22 cellular contexts compared by ENCODE assay signal in genomic region chr12:19450362-19450761, GRCh38. TPM values are rescaled to one million over a fixed set of nuclear protein-coding genes. Genes with fewer than 3 reads are reported as not detected.
DNase-seq lines count a peak whose midpoint lies in the region; ATAC-seq, FAIRE-seq and TF ChIP-seq lines count a peak whose summit lies in the region.
"Had no signal": no experiment of that assay in that cellular context is flagged by ENCODE, and none has a peak within 500 bp of the region (broad histone marks: within the 10 kb centered on the region; RNA-seq: fewer than 3 reads in every experiment).

No MANE protein-coding gene starts in this region.

- POLR2A ChIA-PET in activated CD8-positive, alpha-beta T cell treated with anti-CD3 and anti-CD28 coated beads for 36 hours (lab: Charles Lee), result no interaction called here
- POLR2A ChIA-PET in activated CD8-positive, alpha-beta T cell treated with anti-CD3 and anti-CD28 coated beads, Interleukin-2, amount 10 ng/mL, durations not matched to agents 7 days and 5 days (lab: Charles Lee), result no interaction called here

- no peak overlapping the region for H4K8ac ChIP-seq in trophoblast cell (ENCODE audit: low read depth, low read length)

- no peak overlapping the region for H3K14ac ChIP-seq in trophoblast cell (ENCODE audit: low read length)

- no peak for FAIRE-seq in kidney (lab: Jason Lieb, UNC)
- FAIRE-seq: A204.1, GM12892, RCC 7860, TTC549 had no signal

- in situ Hi-C loops in brain microvascular endothelial cell (cut with HindIII; ENCODE audit: low pct_ligation_motif_present, low sequenced_read_pairs), result no loop called here

- no peak overlapping the region for H2AFZ ChIP-seq in trophoblast cell (ENCODE audit: insufficient read depth, low read length, poor library complexity)

- H2AK5ac ChIP-seq in trophoblast cell (ENCODE audit: low read length), result no peak overlapping the region

- no peak overlapping the region for H2BK5ac ChIP-seq in trophoblast cell (ENCODE audit: low read depth, low read length, poor library complexity)

- H3K18ac ChIP-seq in trophoblast cell (ENCODE audit: low read length), result no peak overlapping the region

- ATAC-seq in activated CD8-positive, alpha-beta T cell treated with anti-CD3 and anti-CD28 coated beads for 36 hours, result peak; percentile 37
- no peak for ATAC-seq in activated CD8-positive, alpha-beta T cell treated with anti-CD3 and anti-CD28 coated beads, Interleukin-2, amount 10 ng/mL, durations not matched to agents 7 days and 5 days
- ATAC-seq: esophagus mucosa had no signal

- no peak overlapping the region for H4K12ac ChIP-seq in trophoblast cell (ENCODE audit: low read depth, low read length)

- no peak for TF ChIP-seq CTCF in activated CD8-positive, alpha-beta T cell treated with anti-CD3 and anti-CD28 coated beads for 36 hours (IDR thresholded peaks at IDR 0.05)
- TF ChIP-seq CTCF in brain microvascular endothelial cell (IDR thresholded peaks at IDR 0.05; ENCODE audit: low read depth, low read length, missing control alignments) (no peak), kidney (IDR thresholded peaks at IDR 0.05; ENCODE audit: borderline replicate concordance, extremely low read depth, insufficient read depth) (no peak)

- no peaks in the 10 kb centered on the region for H3K9me3 Mint-ChIP-seq in activated CD8-positive, alpha-beta T cell treated with anti-CD3 and anti-CD28 coated beads for 36 hours
- no peaks in the 10 kb centered on the region for H3K9me3 Mint-ChIP-seq in activated CD8-positive, alpha-beta T cell treated with anti-CD3 and anti-CD28 coated beads, Interleukin-2, amount 10 ng/mL, durations not matched to agents 7 days and 5 days (ENCODE audit: insufficient read depth)

- H3K27me3 Mint-ChIP-seq in activated CD8-positive, alpha-beta T cell treated with anti-CD3 and anti-CD28 coated beads for 36 hours, result no peaks in the 10 kb centered on the region
- H3K27me3 Mint-ChIP-seq in activated CD8-positive, alpha-beta T cell treated with anti-CD3 and anti-CD28 coated beads, Interleukin-2, amount 10 ng/mL, durations not matched to agents 7 days and 5 days (ENCODE audit: low read depth), result no peaks in the 10 kb centered on the region

- H3K79me1 ChIP-seq in trophoblast cell (ENCODE audit: low read length), result no peaks in the 10 kb centered on the region

- H4K91ac ChIP-seq in trophoblast cell (ENCODE audit: low read depth, low read length), result no peak overlapping the region

- H3K4me1 Mint-ChIP-seq in activated CD8-positive, alpha-beta T cell treated with anti-CD3 and anti-CD28 coated beads for 36 hours (ENCODE audit: low read depth), result peaks cover 74% of the 10 kb centered on the region
- H3K4me1 Mint-ChIP-seq in activated CD8-positive, alpha-beta T cell treated with anti-CD3 and anti-CD28 coated beads, Interleukin-2, amount 10 ng/mL, durations not matched to agents 7 days and 5 days (ENCODE audit: low read depth), result peaks cover 61% of the 10 kb centered on the region

- no peaks in the 10 kb centered on the region for H3K27me3 ChIP-seq in brain microvascular endothelial cell (replicated peaks)
- no peaks in the 10 kb centered on the region for H3K27me3 ChIP-seq in trophoblast cell (ENCODE audit: insufficient read depth, low read length)
- H3K27me3 ChIP-seq: BLaER1 treated with 17β-estradiol and CSF1 and Interleukin-3, amounts not matched to agents 10 nM and 100 nM; breast epithelium had no signal

- H3K27ac ChIP-seq in brain microvascular endothelial cell (no peak overlapping the region), trophoblast cell (ENCODE audit: low read depth, low read length) (no peak overlapping the region), kidney (ENCODE audit: low read depth in 2 of 2, low read length in 2 of 2) (no peak overlapping the region)
- H3K27ac ChIP-seq: BLaER1 treated with 17β-estradiol and CSF1 and Interleukin-3, amounts not matched to agents 10 nM and 100 nM; breast epithelium had no signal

- H3K27ac Mint-ChIP-seq in activated CD8-positive, alpha-beta T cell treated with anti-CD3 and anti-CD28 coated beads for 36 hours, result peak overlapping the region; percentile 7
- H3K27ac Mint-ChIP-seq in activated CD8-positive, alpha-beta T cell treated with anti-CD3 and anti-CD28 coated beads, Interleukin-2, amount 10 ng/mL, durations not matched to agents 7 days and 5 days, result no peak overlapping the region

- intact Hi-C loops in activated CD8-positive, alpha-beta T cell treated with anti-CD3 and anti-CD28 coated beads for 36 hours (cut with micrococcal nuclease), result no loop called here
- intact Hi-C loops in kidney (cut with DNase I), result no loop called here

- peak; percentile 35 for DNase-seq in activated CD8-positive, alpha-beta T cell treated with anti-CD3 and anti-CD28 coated beads for 36 hours
- no peak for DNase-seq in activated CD8-positive, alpha-beta T cell treated with anti-CD3 and anti-CD28 coated beads, Interleukin-2, amount 10 ng/mL, durations not matched to agents 7 days and 5 days
- DNase-seq in M059J (ENCODE audit: low read depth), result peak; percentile 8
- peak; percentile 18 for DNase-seq in brain microvascular endothelial cell
- peak in 1 of 2 donors; percentile 35 for DNase-seq in trophoblast cell
- no peak for DNase-seq in UCSD-AML1 (lab: John Stamatoyannopoulos, UW; ENCODE audit: unreplicated experiment)
- no peak for DNase-seq in NCI-H446 (lab: John Stamatoyannopoulos, UW)
- DNase-seq in kidney, result no peak
- DNase-seq: activated T-cell treated with anti-CD3 and anti-CD28 coated beads, Interleukin-2, amount 50 U/mL, for 1 hour; DMS 273 treated with DMSO at 0.1 percent for 48 hours; GF-D8; NCI-H1436 treated with DMSO at 0.1 percent for 48 hours; NCI-H2171; stimulated activated CD4-positive, alpha-beta T cell treated with anti-CD3 and anti-CD28 coated beads, Interleukin-4, amount 100 ng/mL, for 4 hours had no signal

- no CpG with 5 or more reads among the region's 4 CpGs for WGBS in trophoblast cell (ENCODE audit: extremely low coverage, insufficient coverage, insufficient read length)

- no peak overlapping the region for H3K4me2 ChIP-seq in trophoblast cell (ENCODE audit: low read length)

- no peaks in the 10 kb centered on the region for H3K36me3 ChIP-seq in brain microvascular endothelial cell (replicated peaks)
- H3K36me3 ChIP-seq in trophoblast cell (ENCODE audit: control insufficient read depth in 1 of 2, insufficient read depth in 2 of 2, low read length in 2 of 2), result peaks cover 0 to 2% of the 10 kb centered on the region in 2 experiments
- H3K36me3 ChIP-seq in kidney (ENCODE audit: control insufficient read depth in 1 of 2, insufficient read depth in 2 of 2, low read length in 2 of 2), result no peaks in the 10 kb centered on the region
- H3K36me3 ChIP-seq: breast epithelium had no signal

- no peak overlapping the region for H2BK120ac ChIP-seq in trophoblast cell (ENCODE audit: insufficient read depth, low read length, poor library complexity)

- peaks cover 18% of the 10 kb centered on the region for H3K79me2 ChIP-seq in trophoblast cell (ENCODE audit: control insufficient read depth, insufficient read depth, low read length, poor library complexity)

- H3K36me3 Mint-ChIP-seq in activated CD8-positive, alpha-beta T cell treated with anti-CD3 and anti-CD28 coated beads for 36 hours (ENCODE audit: low read depth), result peaks cover 45% of the 10 kb centered on the region
- peaks cover 47% of the 10 kb centered on the region for H3K36me3 Mint-ChIP-seq in activated CD8-positive, alpha-beta T cell treated with anti-CD3 and anti-CD28 coated beads, Interleukin-2, amount 10 ng/mL, durations not matched to agents 7 days and 5 days (ENCODE audit: low read depth)

- H3K9me3 ChIP-seq in trophoblast cell (ENCODE audit: insufficient read depth, low read depth, low read length) (no peaks in the 10 kb centered on the region), kidney (ENCODE audit: control insufficient read depth in 1 of 2, low read length in 2 of 2) (no peaks in the 10 kb centered on the region)
- H3K9me3 ChIP-seq: breast epithelium had no signal

- no peak overlapping the region for H2BK12ac ChIP-seq in trophoblast cell (ENCODE audit: low read length)

- H3K4me1 ChIP-seq in trophoblast cell (ENCODE audit: control insufficient read depth in 1 of 2, insufficient read depth in 2 of 2, low read length in 2 of 2) (peaks cover 0 to 3% of the 10 kb centered on the region in 2 experiments), kidney (ENCODE audit: control insufficient read depth in 1 of 2, insufficient read depth in 1 of 2, low read depth in 1 of 2, low read length in 2 of 2) (peaks cover 0 to 5% of the 10 kb centered on the region in 2 donors)
- H3K4me1 ChIP-seq: breast epithelium had no signal

- peak overlapping the region; percentile 95 for H3K4ac ChIP-seq in trophoblast cell (ENCODE audit: low read depth, low read length)

- no peak overlapping the region for H3K4me3 ChIP-seq in brain microvascular endothelial cell (ENCODE audit: low read depth, low read length)
- no peak overlapping the region for H3K4me3 ChIP-seq in trophoblast cell (ENCODE audit: low read depth, low read length)
- H3K4me3 ChIP-seq in kidney (ENCODE audit: low read length in 2 of 2), result no peak overlapping the region
- H3K4me3 ChIP-seq: BLaER1 treated with 17β-estradiol and CSF1 and Interleukin-3, amounts not matched to agents 10 nM and 100 nM; breast epithelium; lung had no signal

- no peak overlapping the region for H3K4me3 Mint-ChIP-seq in activated CD8-positive, alpha-beta T cell treated with anti-CD3 and anti-CD28 coated beads for 36 hours
- H3K4me3 Mint-ChIP-seq in activated CD8-positive, alpha-beta T cell treated with anti-CD3 and anti-CD28 coated beads, Interleukin-2, amount 10 ng/mL, durations not matched to agents 7 days and 5 days, result no peak overlapping the region

- H3K9ac ChIP-seq in trophoblast cell (ENCODE audit: low read length) (no peak overlapping the region), kidney (ENCODE audit: low read length in 2 of 2) (no peak overlapping the region)
- H3K9ac ChIP-seq: BLaER1 treated with 17β-estradiol and CSF1 and Interleukin-3, amounts not matched to agents 10 nM and 100 nM had no signal

- CTCF ChIA-PET in activated CD8-positive, alpha-beta T cell treated with anti-CD3 and anti-CD28 coated beads for 36 hours (lab: Charles Lee), result no interaction called here
- CTCF ChIA-PET in activated CD8-positive, alpha-beta T cell treated with anti-CD3 and anti-CD28 coated beads, Interleukin-2, amount 10 ng/mL, durations not matched to agents 7 days and 5 days (lab: Charles Lee), result no interaction called here

- no peak overlapping the region for H3K23ac ChIP-seq in trophoblast cell (ENCODE audit: low read length)

RNA-seq across cellular contexts. Expression of gene AEBP2, which starts 11.1 kb away (rescaled TPM):
- 10 to 100 TPM; 59.6 to 63.3 TPM for total RNA-seq in activated CD8-positive, alpha-beta T cell treated with anti-CD3 and anti-CD28 coated beads for 36 hours
- 10 to 100 TPM; 57.3 to 57.4 TPM for total RNA-seq in activated CD8-positive, alpha-beta T cell treated with anti-CD3 and anti-CD28 coated beads, Interleukin-2, amount 10 ng/mL, durations not matched to agents 7 days and 5 days
- total RNA-seq in M059J (2014; rRNA removed; shearing (Covaris generic)), result 5.8 and 14.4 TPM in 2 replicates
- polyA plus RNA-seq in trophoblast cell (2013), result 66.3 and 67.4 TPM in 2 replicates
- 46.4 TPM for total RNA-seq in kidney
- polyA plus RNA-seq in kidney (ENCODE audit: insufficient read depth, low read depth, low replicate concordance), result 12.0 TPM

Comparison
In these comparisons a context has a peak if more than half of its experiments do, and no peak if none do; other contexts are left out.
1. DNase-seq: peak in activated CD8-positive, alpha-beta T cell treated with anti-CD3 and anti-CD28 coated beads for 36 hours (single experiment), M059J (single experiment) and brain microvascular endothelial cell (single experiment); none in activated CD8-positive, alpha-beta T cell treated with anti-CD3 and anti-CD28 coated beads, Interleukin-2, amount 10 ng/mL, durations not matched to agents 7 days and 5 days (single experiment), UCSD-AML1 (single experiment), NCI-H446 (0 of 2) and kidney (single experiment).